Comparison of ENCODE assay signal across 8 cellular contexts in the genomic region with DNA sequence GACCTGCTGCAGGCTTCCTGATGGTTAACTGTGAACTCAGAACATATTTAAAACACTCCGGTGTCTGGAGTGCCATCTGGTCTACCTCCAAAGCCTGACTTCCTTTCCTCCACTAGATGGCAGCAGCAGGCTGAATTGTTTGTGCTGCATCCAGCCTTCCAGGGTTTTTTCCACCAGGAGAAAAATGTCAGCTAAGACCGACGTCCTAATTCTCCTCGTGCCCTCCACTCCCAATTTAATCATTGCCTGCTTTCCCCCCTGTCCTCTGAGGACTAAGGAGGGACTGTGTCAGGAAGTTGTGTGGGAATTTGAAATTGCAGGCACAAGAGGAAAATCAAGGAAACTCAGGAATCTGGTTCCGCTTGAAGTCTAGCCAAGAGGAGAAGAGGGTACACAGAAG.
DNase-seq lines count a peak whose midpoint lies in the region; ATAC-seq, FAIRE-seq and TF ChIP-seq lines count a peak whose summit lies in the region.

No MANE protein-coding gene starts in this region.

- H3K9me2 ChIP-seq in PC-9 (ENCODE audit: insufficient read depth), result no peaks in the 10 kb centered on the region

- no peak overlapping the region for H2AK5ac ChIP-seq in neuronal stem cell (ENCODE audit: low read depth, low read length)

- no peak overlapping the region for H2BK120ac ChIP-seq in neuronal stem cell (ENCODE audit: low read depth, low read length)

- peak; percentile 63 for ATAC-seq in activated T-helper 17 cell treated with anti-CD3 and anti-CD28 coated beads, Interleukin-2, amount 50 U/mL, for 72 hours (replicated peaks)
- no peak for ATAC-seq in HG02840 (IDR thresholded peaks at IDR 0.05; ENCODE audit: low FRiP score, unreplicated experiment)

- no peak overlapping the region for H3K18ac ChIP-seq in neuronal stem cell (ENCODE audit: low read length)

- H3K4me1 ChIP-seq in PC-9 (replicated peaks; ENCODE audit: insufficient read depth) (no peaks in the 10 kb centered on the region), neuronal stem cell (ENCODE audit: control insufficient read depth in 2 of 2, insufficient read depth in 1 of 2, low read depth in 1 of 2, low read length in 2 of 2) (peaks cover 0 to 1% of the 10 kb centered on the region in 2 donors)

- no peak overlapping the region for H3K4ac ChIP-seq in neuronal stem cell (ENCODE audit: low read length)

- H3K9me3 Mint-ChIP-seq in activated T-helper 17 cell treated with anti-CD3 and anti-CD28 coated beads, Interleukin-2, amount 50 U/mL, for 72 hours, result no peaks in the 10 kb centered on the region

- H2BK5ac ChIP-seq in neuronal stem cell (ENCODE audit: low read length), result no peak overlapping the region

- DNase-seq in D721Med (ENCODE audit: insufficient read length, low spot score) (peak; percentile 81), HuH-7.5 (ENCODE audit: low spot score) (peak; percentile 77), PC-9 (peak; percentile 41 to 78), fibroblast of villous mesenchyme (ENCODE audit: low read depth) (peak; percentile 77), neuronal stem cell (ENCODE audit: low spot score) (peak; percentile 84), urothelium cell line (ENCODE audit: low spot score) (peak; percentile 84)

- H3K27ac ChIP-seq in PC-9, result no peak overlapping the region
- H3K27ac ChIP-seq in neuronal stem cell (replicated peaks; ENCODE audit: low read length), result no peak overlapping the region

- TF ChIP-seq CTCF in D721Med (IDR thresholded peaks at IDR 0.05; ENCODE audit: insufficient read depth, missing control alignments), result peak; percentile 92
- TF ChIP-seq CTCF in PC-9 (conservative IDR thresholded peaks at IDR 0.05), result peak; percentile 95
- TF ChIP-seq CTCF in fibroblast of villous mesenchyme (IDR thresholded peaks at IDR 0.05; ENCODE audit: insufficient read depth, low read depth, low read length), result peak; percentile 89

- intact Hi-C loops in PC-9 (cut with micrococcal nuclease; ENCODE audit: unreplicated experiment), result loop anchor here (1.0 to 5.0 kb wide), 6 partner anchors 36 to 422 kb away; no protein-coding TSS in a partner anchor

- no peaks in the 10 kb centered on the region for H3K79me1 ChIP-seq in neuronal stem cell (ENCODE audit: low read depth, low read length)

- H3K9me3 ChIP-seq in PC-9 (ENCODE audit: insufficient read depth, low read depth) (no peaks in the 10 kb centered on the region), neuronal stem cell (replicated peaks in 1 of 2; ENCODE audit: control insufficient read depth in 2 of 2, insufficient read depth in 1 of 2, low read depth in 1 of 2, low read length in 2 of 2) (no peaks in the 10 kb centered on the region)

- no peak overlapping the region for H3K4me3 Mint-ChIP-seq in activated T-helper 17 cell treated with anti-CD3 and anti-CD28 coated beads, Interleukin-2, amount 50 U/mL, for 72 hours

- no peaks in the 10 kb centered on the region for H3K79me2 ChIP-seq in PC-9 (ENCODE audit: low read depth)

- WGBS in neuronal stem cell (ENCODE audit: extremely low coverage in 2 of 2, insufficient read length in 2 of 2, insufficient replicate concordance in 1 of 2), 2 donors, result no CpG with 5 or more reads among the region's 5 CpGs

- H3K27me3 Mint-ChIP-seq in activated T-helper 17 cell treated with anti-CD3 and anti-CD28 coated beads, Interleukin-2, amount 50 U/mL, for 72 hours, result peaks cover 17% of the 10 kb centered on the region

- H3K4me2 ChIP-seq in PC-9 (no peak overlapping the region), neuronal stem cell (ENCODE audit: insufficient read depth, low read length, poor library complexity, severe bottlenecking) (no peak overlapping the region)

- no peaks in the 10 kb centered on the region for H3F3A ChIP-seq in PC-9 (ENCODE audit: insufficient read depth, low read depth)

- no peak overlapping the region for H3K27ac Mint-ChIP-seq in activated T-helper 17 cell treated with anti-CD3 and anti-CD28 coated beads, Interleukin-2, amount 50 U/mL, for 72 hours

- no peak overlapping the region for H3K23ac ChIP-seq in neuronal stem cell (ENCODE audit: low read depth, low read length, poor library complexity)

- no peak overlapping the region for H2BK12ac ChIP-seq in neuronal stem cell (ENCODE audit: low read length)

- no peak overlapping the region for H4K8ac ChIP-seq in neuronal stem cell (ENCODE audit: low read depth, low read length)

- CTCF ChIA-PET in PC-9 (lab: Charles Lee), result interaction anchor here (2.0 kb wide), 1 partner anchor 124 kb away, joined by 17 read pairs; no protein-coding TSS in a partner anchor

- peak overlapping the region; percentile 26 for H3K9ac ChIP-seq in neuronal stem cell (ENCODE audit: low read depth, low read length, poor library complexity)

- H4K91ac ChIP-seq in neuronal stem cell (ENCODE audit: low read depth, low read length, poor library complexity), result no peak overlapping the region

- no peaks in the 10 kb centered on the region for H3K36me3 ChIP-seq in PC-9 (ENCODE audit: low read depth)
- H3K36me3 ChIP-seq in neuronal stem cell (replicated peaks in 1 of 2; ENCODE audit: control insufficient read depth in 2 of 2, insufficient read depth in 2 of 2, low read length in 2 of 2), result no peaks in the 10 kb centered on the region

- H2AFZ ChIP-seq in PC-9 (no peak overlapping the region), neuronal stem cell (ENCODE audit: low read length) (peak overlapping the region; percentile 25)

- H2BK15ac ChIP-seq in neuronal stem cell (ENCODE audit: low read length), result no peak overlapping the region

- BruUV-seq in PC-9 (replicated peaks; lab: Mats Ljungman, UMichigan), result no TSS peak

- 0 out of 2 replicates have a peak, but pooled peaks cover 3% of the 10 kb centered on the region for H4K20me1 ChIP-seq in PC-9 (ENCODE audit: insufficient read depth)

- H3K27me3 ChIP-seq in PC-9 (ENCODE audit: insufficient read depth, low read depth) (peaks cover 25% of the 10 kb centered on the region), neuronal stem cell (ENCODE audit: control insufficient read depth in 3 of 3, insufficient read depth in 3 of 3, low read depth in 1 of 3, low read length in 3 of 3) (no peaks in the 10 kb centered on the region)

- H3K36me3 Mint-ChIP-seq in activated T-helper 17 cell treated with anti-CD3 and anti-CD28 coated beads, Interleukin-2, amount 50 U/mL, for 72 hours (ENCODE audit: low read depth), result no peaks in the 10 kb centered on the region

- no peak overlapping the region for H3K4me3 ChIP-seq in PC-9
- no peak overlapping the region for H3K4me3 ChIP-seq in fibroblast of villous mesenchyme (ENCODE audit: low read depth, low read length)
- H3K4me3 ChIP-seq in neuronal stem cell (ENCODE audit: low read length in 2 of 2), result no peak overlapping the region

- no peaks in the 10 kb centered on the region for H3K4me1 Mint-ChIP-seq in activated T-helper 17 cell treated with anti-CD3 and anti-CD28 coated beads, Interleukin-2, amount 50 U/mL, for 72 hours

- no peak overlapping the region for H3K14ac ChIP-seq in neuronal stem cell (ENCODE audit: low read length)

- peak; percentile 80 for FAIRE-seq in D721Med (lab: Jason Lieb, UNC)
- no peak for FAIRE-seq in urothelium cell line (lab: Jason Lieb, UNC)

- POLR2A ChIA-PET in PC-9 (lab: Charles Lee; ENCODE audit: unreplicated experiment), result no interaction called here
